ENCODE assay signal across 23 cellular contexts in genomic region chr11:119903389-119903788, GRCh38.
"Had no signal": no experiment of that assay in that cellular context is flagged by ENCODE, and none has a peak within 500 bp of the region (broad histone marks: within the 10 kb centered on the region; RNA-seq: fewer than 3 reads in every experiment).

No MANE protein-coding gene starts in this region.

- H3K27me3 ChIP-seq: cardiac muscle cell, right atrium auricular region, thyroid gland had no signal

- H3K27ac ChIP-seq: cardiac muscle cell, psoas muscle, right atrium auricular region, thyroid gland had no signal

- H3K36me3 ChIP-seq: cardiac muscle cell, right atrium auricular region, thyroid gland had no signal

- H3K4me3 ChIP-seq: cardiac muscle cell, psoas muscle, right atrium auricular region, thyroid gland had no signal

- DNase-seq: activated CD4-positive, alpha-beta T cell treated with anti-CD3 and anti-CD28 coated beads, Interleukin-2, amount 10 ng/mL, durations not matched to agents 24 days and 14 days; activated CD8-positive, alpha-beta memory T cell treated with anti-CD3 and anti-CD28 coated beads, Interleukin-2, amount 10 ng/mL, durations not matched to agents 7 days and 5 days; activated CD8-positive, alpha-beta T cell treated with anti-CD3 and anti-CD28 coated beads for 36 hours; activated effector memory CD4-positive, alpha-beta T cell treated with anti-CD3 and anti-CD28 coated beads, Interleukin-2, amount 50 U/mL, for 16 hours; activated naive CD4-positive, alpha-beta T cell treated with anti-CD3 and anti-CD28 coated beads, Interleukin-2, amount 50 U/mL, for 16 hours; activated naive CD8-positive, alpha-beta T cell treated with anti-CD3 and anti-CD28 coated beads, Interleukin-2, amount 50 U/mL, for 24 hours; activated T-cell treated with anti-CD3 and anti-CD28 coated beads for 4 hours; effector CD4-positive, alpha-beta T cell; erythroblast; foreskin melanocyte; immature natural killer cell; kidney glomerular epithelial cell; left ventricle myocardium superior; mammary epithelial cell; natural killer cell; psoas muscle; stimulated activated CD4-positive, alpha-beta T cell treated with anti-CD3 and anti-CD28 coated beads, Interleukin-1b, Interleukin-23, amount 100 ng/mL, for 48 hours; substantia nigra; T-helper 2 cell; thyroid gland had no signal

- ATAC-seq: activated CD4-positive, CD25-positive, alpha-beta regulatory T cell treated with anti-CD3 and anti-CD28 coated beads, Interleukin-2, amount 50 U/mL, for 24 hours; activated CD8-positive, alpha-beta memory T cell treated with anti-CD3 and anti-CD28 coated beads, Interleukin-2, amount 10 ng/mL, durations not matched to agents 7 days and 5 days; activated CD8-positive, alpha-beta T cell treated with anti-CD3 and anti-CD28 coated beads for 36 hours; activated naive CD8-positive, alpha-beta T cell treated with anti-CD3 and anti-CD28 coated beads, Interleukin-2, amount 50 U/mL, for 24 hours; left ventricle myocardium superior; natural killer cell; psoas muscle had no signal

- H3K9me3 ChIP-seq: psoas muscle, right atrium auricular region, thyroid gland had no signal

- H3K4me1 ChIP-seq: psoas muscle, right atrium auricular region had no signal
